Comparison of ENCODE assay signal across 16 cellular contexts in genomic region chr3:14299767-14300166, GRCh38.
DNase-seq lines count a peak whose midpoint lies in the region; ATAC-seq and TF ChIP-seq lines count a peak whose summit lies in the region.
"Had no signal": no experiment of that assay in that cellular context is flagged by ENCODE, and none has a peak within 500 bp of the region (broad histone marks: within the 10 kb centered on the region; RNA-seq: fewer than 3 reads in every experiment).

No MANE protein-coding gene starts in this region.

- TF ChIP-seq CTCF in upper lobe of left lung (IDR thresholded peaks at IDR 0.05): no peak
- TF ChIP-seq CTCF in foreskin keratinocyte (conservative IDR thresholded peaks at IDR 0.05): no peak

- H3K4me3 ChIP-seq in upper lobe of left lung: no peak overlapping the region
- H3K4me3 ChIP-seq: SJSA1 had no signal

- H3K36me3 ChIP-seq in upper lobe of left lung: no peaks in the 10 kb centered on the region
- H3K36me3 ChIP-seq: SJSA1 had no signal

- H3K27ac ChIP-seq in upper lobe of left lung (no peak overlapping the region), foreskin keratinocyte (no peak overlapping the region)
- H3K27ac ChIP-seq: SJSA1 had no signal

- ATAC-seq in GM18498 (IDR thresholded peaks at IDR 0.05; ENCODE audit: unreplicated experiment): peak; percentile 70
- ATAC-seq in GM19043 (IDR thresholded peaks at IDR 0.05; ENCODE audit: low read depth, unreplicated experiment): peak; percentile 56
- ATAC-seq in HG02610 (IDR thresholded peaks at IDR 0.05; ENCODE audit: unreplicated experiment): peak; percentile 78
- peak; percentile 72 for ATAC-seq in HG03520 (IDR thresholded peaks at IDR 0.05; ENCODE audit: unreplicated experiment)
- ATAC-seq in upper lobe of left lung (ENCODE audit: low FRiP score in 2 of 2): no peak
- ATAC-seq in foreskin keratinocyte: no peak
- no peak for ATAC-seq in left lobe of liver
- ATAC-seq: CD8-positive, alpha-beta T cell had no signal

- WGBS in upper lobe of left lung, 2 donors: 84 to 89% methylated on average over 5 of the region's 5 CpGs

- H3K4me1 ChIP-seq in upper lobe of left lung (peaks cover 0 to 9% (median 1%) of the 10 kb centered on the region in 4 donors), foreskin keratinocyte (peaks cover 10% of the 10 kb centered on the region)

- no peaks in the 10 kb centered on the region for H3K9me3 ChIP-seq in upper lobe of left lung
- H3K9me3 ChIP-seq: SJSA1 had no signal

- TF ChIP-seq EP300 in upper lobe of left lung (IDR thresholded peaks at IDR 0.05): no peak

- DNase-seq in NCI-H748 (lab: John Stamatoyannopoulos, UW; ENCODE audit: unreplicated experiment) (no peak), upper lobe of left lung (no peak), foreskin keratinocyte (no peak), left lobe of liver (ENCODE audit: low spot score) (no peak)
- DNase-seq: activated CD4-positive, CD25-positive, alpha-beta regulatory T cell treated with anti-CD3 and anti-CD28 coated beads, Interleukin-2, amount 50 U/mL, for 72 hours; CD8-positive, alpha-beta T cell; DMS79; Kasumi-1; NCI-H1436 treated with DMSO at 0.1 percent for 48 hours; stimulated activated CD4-positive, alpha-beta T cell treated with anti-CD3 and anti-CD28 coated beads, Interleukin-4, amount 100 ng/mL, for 1 hour; stimulated activated CD8-positive, alpha-beta memory T cell treated with anti-CD3 and anti-CD28 coated beads, Interleukin-4, amount 100 ng/mL, for 48 hours had no signal

- no peak for TF ChIP-seq POLR2A in upper lobe of left lung (IDR thresholded peaks at IDR 0.05)

- H3K27me3 ChIP-seq in upper lobe of left lung (no peaks in the 10 kb centered on the region), foreskin keratinocyte (peaks cover 16% of the 10 kb centered on the region)
- H3K27me3 ChIP-seq: SJSA1 had no signal

Comparison
In these comparisons a context has a peak if more than half of its experiments do, and no peak if none do; other contexts are left out.
1. ATAC-seq: peak in GM18498 (single experiment), GM19043 (single experiment), HG02610 (single experiment) and HG03520 (single experiment); none in upper lobe of left lung (0 of 2), foreskin keratinocyte (single experiment) and left lobe of liver (single experiment).